In the genomic region with DNA sequence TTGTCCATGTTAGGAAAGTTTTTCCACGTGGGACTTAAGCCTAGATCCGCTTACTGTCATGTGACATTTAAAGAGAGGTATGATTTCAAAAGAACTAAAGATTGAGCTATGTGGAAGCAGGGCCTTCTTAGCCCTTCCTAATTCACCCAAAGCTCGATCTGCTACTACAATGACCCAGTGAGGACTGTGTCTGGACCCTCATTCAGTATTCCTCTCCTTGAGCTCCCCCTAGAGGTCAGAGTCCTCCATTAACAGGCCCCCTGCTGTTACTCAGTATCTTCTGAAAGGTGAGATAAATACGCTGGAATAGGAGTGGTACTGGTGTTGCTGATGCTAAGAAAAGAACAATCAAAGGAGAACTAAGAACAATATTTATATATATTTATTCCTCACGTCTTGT, we compare ENCODE assay signal across 9 cellular contexts.
A peak's percentile ranks its signal among the peaks of the same experiment; 100 is the strongest.
DNase-seq lines count a peak whose midpoint lies in the region; ATAC-seq and TF ChIP-seq lines count a peak whose summit lies in the region.
"Had no signal": no experiment of that assay in that cellular context is flagged by ENCODE, and none has a peak within 500 bp of the region (broad histone marks: within the 10 kb centered on the region; RNA-seq: fewer than 3 reads in every experiment).

No MANE protein-coding gene starts in this region.

- peak; percentile 82 for TF ChIP-seq CTCF in nephron progenitor cell (IDR thresholded peaks at IDR 0.05)

- no peaks in the 10 kb centered on the region for H3K27me3 Mint-ChIP-seq in activated T-cell treated with anti-CD3 and anti-CD28 coated beads, Interleukin-2, amount 50 U/mL, for 4 hours (ENCODE audit: low read depth)
- no peaks in the 10 kb centered on the region for H3K27me3 Mint-ChIP-seq in activated T-cell treated with anti-CD3 and anti-CD28 coated beads, Interleukin-2, amount 50 U/mL, for 24 hours
- H3K27me3 Mint-ChIP-seq in nephron progenitor cell (ENCODE audit: low read depth, poor library complexity): no peaks in the 10 kb centered on the region
- H3K27me3 Mint-ChIP-seq: memory B cell had no signal

- peaks cover 3% of the 10 kb centered on the region for H3K4me1 Mint-ChIP-seq in activated T-cell treated with anti-CD3 and anti-CD28 coated beads, Interleukin-2, amount 50 U/mL, for 4 hours (ENCODE audit: low read depth)
- H3K4me1 Mint-ChIP-seq in activated T-cell treated with anti-CD3 and anti-CD28 coated beads, Interleukin-2, amount 50 U/mL, for 24 hours (ENCODE audit: low read depth): peaks cover 6% of the 10 kb centered on the region
- H3K4me1 Mint-ChIP-seq in nephron progenitor cell: peaks cover 27% of the 10 kb centered on the region
- H3K4me1 Mint-ChIP-seq: memory B cell had no signal

- DNase-seq in activated T-cell treated with anti-CD3 and anti-CD28 coated beads, Interleukin-2, amount 50 U/mL, for 4 hours: no peak
- DNase-seq in activated T-cell treated with anti-CD3 and anti-CD28 coated beads, Interleukin-2, amount 50 U/mL, for 24 hours: no peak
- DNase-seq in HuH-7 (ENCODE audit: low spot score): peak; percentile 46
- DNase-seq in SK-MEL-5 (ENCODE audit: low read depth, low spot score): peak; percentile 81
- DNase-seq in nephron progenitor cell: peak; percentile 70
- no peak for DNase-seq in T-helper 9 cell

- peak; percentile 54 to 62 for ATAC-seq in activated T-cell treated with anti-CD3 and anti-CD28 coated beads, Interleukin-2, amount 50 U/mL, for 4 hours
- peak; percentile 83 for ATAC-seq in GM21825 (IDR thresholded peaks at IDR 0.05; ENCODE audit: unreplicated experiment)
- ATAC-seq in esophagus mucosa: peak; percentile 58

- in situ Hi-C loops in SK-MEL-5 (cut with HindIII; ENCODE audit: low pct_unique_long_range_greater_than_20kb, low sequenced_read_pairs): no loop called here

- H3K27ac Mint-ChIP-seq in activated T-cell treated with anti-CD3 and anti-CD28 coated beads, Interleukin-2, amount 50 U/mL, for 24 hours: no peak overlapping the region
- H3K27ac Mint-ChIP-seq in nephron progenitor cell: no peak overlapping the region
- H3K27ac Mint-ChIP-seq: memory B cell had no signal

- no peak overlapping the region for H3K4me3 Mint-ChIP-seq in activated T-cell treated with anti-CD3 and anti-CD28 coated beads, Interleukin-2, amount 50 U/mL, for 4 hours
- H3K4me3 Mint-ChIP-seq in activated T-cell treated with anti-CD3 and anti-CD28 coated beads, Interleukin-2, amount 50 U/mL, for 24 hours: no peak overlapping the region
- H3K4me3 Mint-ChIP-seq in nephron progenitor cell: no peak overlapping the region
- H3K4me3 Mint-ChIP-seq: memory B cell had no signal

- no peaks in the 10 kb centered on the region for H3K36me3 Mint-ChIP-seq in activated T-cell treated with anti-CD3 and anti-CD28 coated beads, Interleukin-2, amount 50 U/mL, for 4 hours (ENCODE audit: insufficient read depth)
- no peaks in the 10 kb centered on the region for H3K36me3 Mint-ChIP-seq in activated T-cell treated with anti-CD3 and anti-CD28 coated beads, Interleukin-2, amount 50 U/mL, for 24 hours (ENCODE audit: low read depth)
- H3K36me3 Mint-ChIP-seq in nephron progenitor cell (ENCODE audit: low read depth): no peaks in the 10 kb centered on the region
- H3K36me3 Mint-ChIP-seq: memory B cell had no signal

- H3K9me3 Mint-ChIP-seq in activated T-cell treated with anti-CD3 and anti-CD28 coated beads, Interleukin-2, amount 50 U/mL, for 4 hours: no peaks in the 10 kb centered on the region
- no peaks in the 10 kb centered on the region for H3K9me3 Mint-ChIP-seq in activated T-cell treated with anti-CD3 and anti-CD28 coated beads, Interleukin-2, amount 50 U/mL, for 24 hours
- peaks cover 3% of the 10 kb centered on the region for H3K9me3 Mint-ChIP-seq in nephron progenitor cell
- H3K9me3 Mint-ChIP-seq: memory B cell had no signal

Comparison
In these comparisons a context has a peak if more than half of its experiments do, and no peak if none do; other contexts are left out.
1. DNase-seq: peak in HuH-7 (single experiment), SK-MEL-5 (single experiment) and nephron progenitor cell (single experiment); none in activated T-cell treated with anti-CD3 and anti-CD28 coated beads, Interleukin-2, amount 50 U/mL, for 4 hours (single experiment), activated T-cell treated with anti-CD3 and anti-CD28 coated beads, Interleukin-2, amount 50 U/mL, for 24 hours (single experiment) and T-helper 9 cell (single experiment).
2. Peak in every context shown above with its lines, with median percentiles within 50 percentile points of each other: ATAC-seq.